Comparison of ENCODE assay signal across 29 cellular contexts in genomic region chr15:68525815-68526214, GRCh38. TPM values are rescaled to one million over a fixed set of nuclear protein-coding genes. Genes with fewer than 3 reads are reported as not detected.
DNase-seq lines count a peak whose midpoint lies in the region; ATAC-seq and TF ChIP-seq lines count a peak whose summit lies in the region.
"Had no signal": no experiment of that assay in that cellular context is flagged by ENCODE, and none has a peak within 500 bp of the region (broad histone marks: within the 10 kb centered on the region; RNA-seq: fewer than 3 reads in every experiment).

No MANE protein-coding gene starts in this region.

- H3K14ac ChIP-seq in mesenchymal stem cell (ENCODE audit: low read length in 2 of 2) = no peak overlapping the region

- no peaks in the 10 kb centered on the region for H3K79me1 ChIP-seq in mesenchymal stem cell (replicated peaks; ENCODE audit: low read length, poor library complexity, severe bottlenecking)

- H4K91ac ChIP-seq in mesenchymal stem cell (ENCODE audit: low read length) = no peak overlapping the region

- H2AK5ac ChIP-seq in mesenchymal stem cell (ENCODE audit: low read length, severe bottlenecking) = no peak overlapping the region

- H3K23ac ChIP-seq in mesenchymal stem cell (ENCODE audit: low read length in 2 of 2) = no peak overlapping the region

- no peaks in the 10 kb centered on the region for H3K4me1 ChIP-seq in mesenchymal stem cell (ENCODE audit: control insufficient read depth, insufficient read depth, low read depth, low read length)
- H3K4me1 ChIP-seq: breast epithelium, colonic mucosa had no signal

- no peak overlapping the region for H3K18ac ChIP-seq in mesenchymal stem cell (ENCODE audit: low read depth in 1 of 2, low read length in 2 of 2)

- H3K36me3 Mint-ChIP-seq in activated CD4-positive, alpha-beta T cell treated with anti-CD3 and anti-CD28 coated beads for 36 hours (ENCODE audit: low read depth) = no peaks in the 10 kb centered on the region
- H3K36me3 Mint-ChIP-seq in activated CD4-positive, alpha-beta T cell treated with anti-CD3 and anti-CD28 coated beads, Interleukin-2, amount 10 ng/mL, durations not matched to agents 7 days and 5 days (ENCODE audit: low read depth) = peaks cover 6% of the 10 kb centered on the region
- no peaks in the 10 kb centered on the region for H3K36me3 Mint-ChIP-seq in CD4-positive, alpha-beta T cell (ENCODE audit: low read depth)
- H3K36me3 Mint-ChIP-seq: activated naive CD4-positive, alpha-beta T cell treated with anti-CD3 and anti-CD28 coated beads, Interleukin-2, amount 10 ng/mL, durations not matched to agents 7 days and 5 days; natural killer cell had no signal

- no peak overlapping the region for H2BK5ac ChIP-seq in mesenchymal stem cell (ENCODE audit: low read depth, low read length, poor library complexity, severe bottlenecking)

- H3K4ac ChIP-seq in mesenchymal stem cell (ENCODE audit: low read depth in 1 of 2, low read length in 2 of 2) = no peak overlapping the region

- no peaks in the 10 kb centered on the region for H3K27me3 ChIP-seq in mesenchymal stem cell (ENCODE audit: control insufficient read depth in 1 of 2, insufficient read depth in 1 of 2, low read length in 2 of 2)
- H3K27me3 ChIP-seq in CD4-positive, alpha-beta T cell (ENCODE audit: control insufficient read depth, insufficient read depth, low read length) = peaks cover 15% of the 10 kb centered on the region
- H3K27me3 ChIP-seq: breast epithelium, colonic mucosa, ovary, upper lobe of left lung had no signal

- H3K27ac Mint-ChIP-seq in activated CD4-positive, alpha-beta T cell treated with anti-CD3 and anti-CD28 coated beads for 36 hours = no peak overlapping the region
- no peak overlapping the region for H3K27ac Mint-ChIP-seq in activated CD4-positive, alpha-beta T cell treated with anti-CD3 and anti-CD28 coated beads, Interleukin-2, amount 10 ng/mL, durations not matched to agents 7 days and 5 days
- no peak overlapping the region for H3K27ac Mint-ChIP-seq in CD4-positive, alpha-beta T cell
- H3K27ac Mint-ChIP-seq: activated CD8-positive, alpha-beta memory T cell treated with anti-CD3 and anti-CD28 coated beads, Interleukin-2, amount 10 ng/mL, durations not matched to agents 7 days and 5 days; activated naive CD4-positive, alpha-beta T cell treated with anti-CD3 and anti-CD28 coated beads, Interleukin-2, amount 10 ng/mL, durations not matched to agents 7 days and 5 days; activated T-cell treated with anti-CD3 and anti-CD28 coated beads, Interleukin-2, amount 50 U/mL, for 72 hours; natural killer cell had no signal

- ATAC-seq in activated CD4-positive, alpha-beta T cell treated with anti-CD3 and anti-CD28 coated beads for 36 hours = peak; percentile 26
- ATAC-seq in HG03095 (IDR thresholded peaks at IDR 0.05; ENCODE audit: unreplicated experiment) = peak; percentile 13
- ATAC-seq in CD4-positive, alpha-beta T cell (ENCODE audit: poor library complexity) = no peak
- ATAC-seq: natural killer cell, Panc1 had no signal

- no peak overlapping the region for H3K4me2 ChIP-seq in mesenchymal stem cell (ENCODE audit: low read length, poor library complexity, severe bottlenecking)

- H4K8ac ChIP-seq in mesenchymal stem cell (ENCODE audit: low read length) = no peak overlapping the region

- peak overlapping the region; percentile 86 for H3K9ac ChIP-seq in mesenchymal stem cell (ENCODE audit: low read length)

- CTCF ChIA-PET in activated CD4-positive, alpha-beta T cell treated with anti-CD3 and anti-CD28 coated beads for 36 hours (lab: Charles Lee) = interaction anchor here (1.2 to 2.8 kb wide), 5 partner anchors 24 to 350 kb away, joined by 4 to 9 read pairs (median 5); no protein-coding TSS in a partner anchor
- CTCF ChIA-PET in activated CD4-positive, alpha-beta T cell treated with anti-CD3 and anti-CD28 coated beads, Interleukin-2, amount 10 ng/mL, durations not matched to agents 7 days and 5 days (lab: Charles Lee) = interaction anchor here (1.9 kb wide), 1 partner anchor 349 kb away, joined by 5 read pairs; no protein-coding TSS in a partner anchor
- CTCF ChIA-PET in CD4-positive, alpha-beta T cell (lab: Charles Lee) = interaction anchor here (0.9 kb wide), 1 partner anchor 9 kb away, joined by 3 read pairs; no protein-coding TSS in a partner anchor

- WGBS in mesenchymal stem cell = no CpG with 5 or more reads among the region's 3 CpGs

- intact Hi-C loops in activated CD4-positive, alpha-beta T cell treated with anti-CD3 and anti-CD28 coated beads for 36 hours (cut with DNase I, micrococcal nuclease) = loop anchor here in 1 of 2 experiments (2.0 kb wide), 1 partner anchor 23 kb away; no protein-coding TSS in a partner anchor
- intact Hi-C loops in CD4-positive, alpha-beta T cell (cut with DNase I, micrococcal nuclease) = no loop called here

- H3K27me3 Mint-ChIP-seq in activated CD4-positive, alpha-beta T cell treated with anti-CD3 and anti-CD28 coated beads for 36 hours = peaks cover 9% of the 10 kb centered on the region
- peaks cover 28% of the 10 kb centered on the region for H3K27me3 Mint-ChIP-seq in activated CD4-positive, alpha-beta T cell treated with anti-CD3 and anti-CD28 coated beads, Interleukin-2, amount 10 ng/mL, durations not matched to agents 7 days and 5 days
- peaks cover 9% of the 10 kb centered on the region for H3K27me3 Mint-ChIP-seq in CD4-positive, alpha-beta T cell

- DNase-seq in activated CD4-positive, alpha-beta T cell treated with anti-CD3 and anti-CD28 coated beads for 36 hours = no peak
- DNase-seq in activated CD4-positive, alpha-beta T cell treated with anti-CD3 and anti-CD28 coated beads, Interleukin-2, amount 10 ng/mL, durations not matched to agents 7 days and 5 days = no peak
- DNase-seq in mesenchymal stem cell (no peak), RKO (ENCODE audit: low spot score) (no peak), NCI-H446 (lab: John Stamatoyannopoulos, UW) (no peak), NCI-H1092 treated with DMSO at 0.1 percent for 48 hours (lab: John Stamatoyannopoulos, UW) (no peak)
- no peak for DNase-seq in CD4-positive, alpha-beta T cell
- DNase-seq: 8988T; activated CD8-positive, alpha-beta memory T cell treated with anti-CD3 and anti-CD28 coated beads, Interleukin-2, amount 10 ng/mL, durations not matched to agents 7 days and 5 days; activated naive CD4-positive, alpha-beta T cell treated with anti-CD3 and anti-CD28 coated beads, Interleukin-2, amount 10 ng/mL, durations not matched to agents 7 days and 5 days; activated T-cell treated with anti-CD3 and anti-CD28 coated beads, Interleukin-2, amount 50 U/mL, for 72 hours; amygdala; colonic mucosa; effector CD8-positive, alpha-beta T cell; glutamatergic neuron; natural killer cell; NCI-H1105; NCI-H187 treated with DMSO at 0.1 percent for 48 hours; NCI-H524 treated with DMSO at 0.1 percent for 48 hours; ovary; SHP77 treated with DMSO at 0.1 percent for 48 hours; stimulated activated CD4-positive, alpha-beta T cell treated with anti-CD3 and anti-CD28 coated beads, Interleukin-2, amount 100 ng/mL, for 48 hours; substantia nigra; SW 1271; upper lobe of left lung had no signal

- no peaks in the 10 kb centered on the region for H3K36me3 ChIP-seq in mesenchymal stem cell (ENCODE audit: control insufficient read depth in 1 of 2, insufficient read depth in 2 of 2, low read depth in 1 of 2, low read length in 2 of 2)
- H3K36me3 ChIP-seq: breast epithelium, colonic mucosa, ovary, upper lobe of left lung had no signal

- no peak for TF ChIP-seq CTCF in CD4-positive, alpha-beta T cell (IDR thresholded peaks at IDR 0.05)

- H2BK120ac ChIP-seq in mesenchymal stem cell (ENCODE audit: low read depth, low read length) = no peak overlapping the region

- no peak overlapping the region for H3K27ac ChIP-seq in mesenchymal stem cell (ENCODE audit: low read length, poor library complexity, severe bottlenecking)
- no peak overlapping the region for H3K27ac ChIP-seq in CD4-positive, alpha-beta T cell (ENCODE audit: low read depth, low read length)
- H3K27ac ChIP-seq: colonic mucosa, epithelial cell of prostate, ovary, upper lobe of left lung had no signal

- POLR2A ChIA-PET in activated CD4-positive, alpha-beta T cell treated with anti-CD3 and anti-CD28 coated beads for 36 hours (lab: Charles Lee) = no interaction called here
- POLR2A ChIA-PET in activated CD4-positive, alpha-beta T cell treated with anti-CD3 and anti-CD28 coated beads, Interleukin-2, amount 10 ng/mL, durations not matched to agents 7 days and 5 days (lab: Charles Lee) = no interaction called here
- POLR2A ChIA-PET in CD4-positive, alpha-beta T cell (lab: Charles Lee) = no interaction called here

- no peak overlapping the region for H2BK12ac ChIP-seq in mesenchymal stem cell (ENCODE audit: low read length in 2 of 2)

- H2AFZ ChIP-seq in mesenchymal stem cell (ENCODE audit: low read depth, low read length) = no peak overlapping the region

- H3K4me3 Mint-ChIP-seq in activated CD4-positive, alpha-beta T cell treated with anti-CD3 and anti-CD28 coated beads for 36 hours = no peak overlapping the region
- H3K4me3 Mint-ChIP-seq in activated CD4-positive, alpha-beta T cell treated with anti-CD3 and anti-CD28 coated beads, Interleukin-2, amount 10 ng/mL, durations not matched to agents 7 days and 5 days = no peak overlapping the region
- no peak overlapping the region for H3K4me3 Mint-ChIP-seq in CD4-positive, alpha-beta T cell
- H3K4me3 Mint-ChIP-seq: activated CD8-positive, alpha-beta memory T cell treated with anti-CD3 and anti-CD28 coated beads, Interleukin-2, amount 10 ng/mL, durations not matched to agents 7 days and 5 days; activated naive CD4-positive, alpha-beta T cell treated with anti-CD3 and anti-CD28 coated beads, Interleukin-2, amount 10 ng/mL, durations not matched to agents 7 days and 5 days; activated T-cell treated with anti-CD3 and anti-CD28 coated beads, Interleukin-2, amount 50 U/mL, for 72 hours; natural killer cell had no signal

- H2BK15ac ChIP-seq in mesenchymal stem cell (ENCODE audit: low read depth, poor library complexity, severe bottlenecking) = no peak overlapping the region

- no peak overlapping the region for H3K4me3 ChIP-seq in mesenchymal stem cell (ENCODE audit: insufficient read depth in 1 of 2, low read depth in 1 of 2, low read length in 2 of 2)
- H3K4me3 ChIP-seq: breast epithelium, colonic mucosa, ovary, upper lobe of left lung had no signal

- H3K9me3 ChIP-seq in mesenchymal stem cell (ENCODE audit: control insufficient read depth, low read length) = peaks cover 3% of the 10 kb centered on the region
- no peaks in the 10 kb centered on the region for H3K9me3 ChIP-seq in CD4-positive, alpha-beta T cell (ENCODE audit: control insufficient read depth, low read length)
- H3K9me3 ChIP-seq: breast epithelium, colonic mucosa, ovary, upper lobe of left lung had no signal

- H3K9me3 Mint-ChIP-seq in activated CD4-positive, alpha-beta T cell treated with anti-CD3 and anti-CD28 coated beads for 36 hours (ENCODE audit: low read depth) = no peaks in the 10 kb centered on the region
- H3K9me3 Mint-ChIP-seq in activated CD4-positive, alpha-beta T cell treated with anti-CD3 and anti-CD28 coated beads, Interleukin-2, amount 10 ng/mL, durations not matched to agents 7 days and 5 days = peaks cover 2% of the 10 kb centered on the region
- H3K9me3 Mint-ChIP-seq in CD4-positive, alpha-beta T cell = peaks cover 1% of the 10 kb centered on the region
- H3K9me3 Mint-ChIP-seq: natural killer cell had no signal

- H3K4me1 Mint-ChIP-seq in activated CD4-positive, alpha-beta T cell treated with anti-CD3 and anti-CD28 coated beads for 36 hours = peaks cover 17% of the 10 kb centered on the region
- peaks cover 40% of the 10 kb centered on the region for H3K4me1 Mint-ChIP-seq in activated CD4-positive, alpha-beta T cell treated with anti-CD3 and anti-CD28 coated beads, Interleukin-2, amount 10 ng/mL, durations not matched to agents 7 days and 5 days
- peaks cover 16% of the 10 kb centered on the region for H3K4me1 Mint-ChIP-seq in CD4-positive, alpha-beta T cell (ENCODE audit: low read depth)

RNA-seq across cellular contexts. Expression of gene CORO2B, which starts 53.0 kb away (rescaled TPM):
- total RNA-seq in activated CD4-positive, alpha-beta T cell treated with anti-CD3 and anti-CD28 coated beads for 36 hours = under 1 TPM; 0.09 to 0.11 TPM
- not detected for total RNA-seq in activated CD4-positive, alpha-beta T cell treated with anti-CD3 and anti-CD28 coated beads, Interleukin-2, amount 10 ng/mL, durations not matched to agents 7 days and 5 days
- polyA plus RNA-seq in mesenchymal stem cell (2013, experiment 1 of 2) = 6.0 TPM
- 6.3 TPM for polyA plus RNA-seq in mesenchymal stem cell (2013, experiment 2 of 2)
- total RNA-seq in CD4-positive, alpha-beta T cell = not detected
- total RNA-seq: activated CD8-positive, alpha-beta memory T cell treated with anti-CD3 and anti-CD28 coated beads, Interleukin-2, amount 10 ng/mL, durations not matched to agents 7 days and 5 days had no signal
